ENCODE assay signal across 9 cellular contexts in the genomic region with DNA sequence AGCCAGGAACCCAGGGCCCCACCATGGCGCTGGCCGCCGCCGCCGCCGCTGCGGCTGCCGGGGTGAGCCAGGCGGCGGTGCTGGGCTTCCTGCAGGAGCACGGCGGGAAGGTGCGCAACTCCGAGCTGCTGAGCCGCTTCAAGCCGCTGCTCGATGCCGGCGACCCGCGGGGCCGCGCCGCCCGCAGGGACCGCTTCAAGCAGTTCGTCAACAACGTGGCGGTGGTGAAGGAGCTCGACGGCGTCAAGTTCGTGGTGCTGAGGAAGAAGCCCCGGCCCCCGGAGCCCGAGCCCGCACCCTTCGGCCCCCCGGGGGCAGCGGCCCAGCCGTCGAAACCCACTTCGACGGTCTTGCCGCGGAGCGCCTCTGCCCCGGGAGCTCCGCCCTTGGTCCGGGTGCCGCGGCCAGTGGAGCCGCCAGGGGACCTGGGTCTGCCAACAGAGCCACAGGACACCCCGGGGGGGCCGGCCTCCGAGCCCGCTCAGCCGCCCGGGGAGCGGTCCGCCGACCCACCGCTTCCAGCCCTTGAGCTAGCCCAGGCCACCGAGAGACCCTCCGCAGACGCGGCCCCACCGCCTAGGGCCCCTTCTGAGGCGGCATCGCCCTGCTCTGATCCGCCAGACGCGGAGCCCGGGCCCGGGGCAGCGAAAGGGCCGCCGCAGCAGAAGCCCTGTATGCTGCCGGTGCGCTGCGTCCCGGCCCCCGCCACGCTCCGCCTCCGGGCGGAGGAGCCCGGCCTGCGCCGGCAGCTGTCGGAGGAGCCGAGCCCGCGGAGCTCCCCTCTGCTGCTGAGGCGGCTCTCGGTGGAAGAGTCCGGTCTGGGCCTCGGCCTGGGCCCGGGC. TPM values are rescaled to one million over a fixed set of nuclear protein-coding genes. Genes with fewer than 3 reads are reported as not detected.
DNase-seq lines count a peak whose midpoint lies in the region; ATAC-seq and TF ChIP-seq lines count a peak whose summit lies in the region.
"Had no signal": no experiment of that assay in that cellular context is flagged by ENCODE, and none has a peak within 500 bp of the region (broad histone marks: within the 10 kb centered on the region; RNA-seq: fewer than 3 reads in every experiment).

No MANE protein-coding gene starts in this region.

- peaks cover 29 to 51% (median 49%) of the 10 kb centered on the region in 3 donors for H3K27me3 ChIP-seq in sigmoid colon

- no peak for TF ChIP-seq CTCF in sigmoid colon (IDR thresholded peaks at IDR 0.05)

- no peaks in the 10 kb centered on the region for H3K4me1 Mint-ChIP-seq in activated T-helper 17 cell treated with anti-CD3 and anti-CD28 coated beads, Interleukin-2, amount 50 U/mL, for 72 hours

- H3K9me3 ChIP-seq in sigmoid colon: no peaks in the 10 kb centered on the region
- H3K9me3 ChIP-seq: adrenal gland had no signal

- peaks cover 35% of the 10 kb centered on the region for H3K27me3 Mint-ChIP-seq in activated T-helper 17 cell treated with anti-CD3 and anti-CD28 coated beads, Interleukin-2, amount 50 U/mL, for 72 hours

- H3K27ac Mint-ChIP-seq in activated T-helper 17 cell treated with anti-CD3 and anti-CD28 coated beads, Interleukin-2, amount 50 U/mL, for 72 hours: no peak overlapping the region

- H3K36me3 ChIP-seq in sigmoid colon: no peaks in the 10 kb centered on the region
- H3K36me3 ChIP-seq: adrenal gland had no signal

- TF ChIP-seq EP300 in sigmoid colon (IDR thresholded peaks at IDR 0.05): no peak

- intact Hi-C loops in left ventricle myocardium superior (cut with micrococcal nuclease): no loop called here
- intact Hi-C loops in sigmoid colon (cut with DNase I): no loop called here

- in situ Hi-C loops in ACHN (cut with HindIII; ENCODE audit: low pct_ligation_motif_present, low pct_unique_long_range_greater_than_20kb, low sequenced_read_pairs): no loop called here

- no peaks in the 10 kb centered on the region for H3K9me3 Mint-ChIP-seq in activated T-helper 17 cell treated with anti-CD3 and anti-CD28 coated beads, Interleukin-2, amount 50 U/mL, for 72 hours

- H3K4me3 Mint-ChIP-seq in activated T-helper 17 cell treated with anti-CD3 and anti-CD28 coated beads, Interleukin-2, amount 50 U/mL, for 72 hours: no peak overlapping the region

- peaks cover 0 to 17% (median 15%) of the 10 kb centered on the region in 4 donors for H3K4me1 ChIP-seq in sigmoid colon

- TF ChIP-seq POLR2A in sigmoid colon (IDR thresholded peaks at IDR 0.05): no peak

- peak; percentile 47 for ATAC-seq in activated T-helper 17 cell treated with anti-CD3 and anti-CD28 coated beads, Interleukin-2, amount 50 U/mL, for 72 hours (replicated peaks)
- peak; percentile 83 for ATAC-seq in left ventricle myocardium superior
- ATAC-seq in GM18519 (IDR thresholded peaks at IDR 0.05; ENCODE audit: low FRiP score, unreplicated experiment): no peak
- ATAC-seq in GM21576 (IDR thresholded peaks at IDR 0.05; ENCODE audit: unreplicated experiment): no peak
- no peak for ATAC-seq in GM19351 (IDR thresholded peaks at IDR 0.05; ENCODE audit: unreplicated experiment)

- H3K4me3 ChIP-seq in sigmoid colon: peak overlapping the region; percentile 11 to 43 (median 36)

- no peaks in the 10 kb centered on the region for H3K36me3 Mint-ChIP-seq in activated T-helper 17 cell treated with anti-CD3 and anti-CD28 coated beads, Interleukin-2, amount 50 U/mL, for 72 hours (ENCODE audit: low read depth)

- DNase-seq in ACHN (peak; percentile 8), GM19238 (ENCODE audit: insufficient read length, low spot score) (peak; percentile 55), left ventricle myocardium superior (peak; percentile 48), sigmoid colon (peak; percentile 60)

- H3K27ac ChIP-seq in sigmoid colon: peak overlapping the region in 1 of 4 donors; percentile 32

- WGBS in sigmoid colon, 2 donors: 2 to 4% methylated on average over 99 of the region's 99 CpGs

RNA-seq across cellular contexts. Expression of gene SOWAHA, which starts 0.7 kb away (rescaled TPM):
- not detected for total RNA-seq in activated T-helper 17 cell treated with anti-CD3 and anti-CD28 coated beads, Interleukin-2, amount 50 U/mL, for 72 hours
- 0.17 TPM for total RNA-seq in left ventricle myocardium superior
- total RNA-seq in sigmoid colon: under 1 TPM in 2 of 4 donors, not detected in 2; 0.16 to 0.36 TPM
- 10 to 100 TPM in 2 of 3 donors, 1 to 10 TPM in 1; 8.0 to 33.8 (median 26.4) TPM for polyA plus RNA-seq in sigmoid colon

RNA-seq across cellular contexts. Expression of gene SHROOM1, which starts 16.6 kb away (rescaled TPM):
- 1 to 10 TPM in 1 of 2 donors, under 1 TPM in 1; 0.54 to 3.4 TPM for total RNA-seq in activated T-helper 17 cell treated with anti-CD3 and anti-CD28 coated beads, Interleukin-2, amount 50 U/mL, for 72 hours
- total RNA-seq in left ventricle myocardium superior (5.7 TPM), sigmoid colon (10 to 100 TPM in 1 of 4 donors, 1 to 10 TPM in 3; 4.2 to 20.0 (median 7.6) TPM)
- 10 to 100 TPM; 22.4 to 25.1 (median 24.6) TPM for polyA plus RNA-seq in sigmoid colon

RNA-seq across cellular contexts. Expression of gene SEPTIN8, which starts 36.8 kb away (rescaled TPM):
- 10 to 100 TPM; 13.6 to 14.7 TPM for total RNA-seq in activated T-helper 17 cell treated with anti-CD3 and anti-CD28 coated beads, Interleukin-2, amount 50 U/mL, for 72 hours
- total RNA-seq in left ventricle myocardium superior: 30.4 TPM
- total RNA-seq in sigmoid colon: 10 to 100 TPM; 21.4 to 36.0 (median 30.9) TPM
- polyA plus RNA-seq in sigmoid colon: 10 to 100 TPM; 19.2 to 38.0 (median 30.7) TPM

RNA-seq across cellular contexts. Expression of gene GDF9, which starts 52.4 kb away (rescaled TPM):
- total RNA-seq in activated T-helper 17 cell treated with anti-CD3 and anti-CD28 coated beads, Interleukin-2, amount 50 U/mL, for 72 hours: under 1 TPM; 0.26 to 0.69 TPM
- 0.30 TPM for total RNA-seq in left ventricle myocardium superior
- 1 to 10 TPM in 1 of 4 donors, under 1 TPM in 2, not detected in 1; 0.33 to 1.8 (median 0.55) TPM for total RNA-seq in sigmoid colon
- under 1 TPM in 1 of 3 donors, not detected in 2; 0.22 TPM for polyA plus RNA-seq in sigmoid colon

RNA-seq across cellular contexts. Expression of gene UQCRQ, which starts 52.6 kb away (rescaled TPM):
- total RNA-seq in activated T-helper 17 cell treated with anti-CD3 and anti-CD28 coated beads, Interleukin-2, amount 50 U/mL, for 72 hours: 100 to 1,000 TPM; 219 to 408 TPM
- total RNA-seq in left ventricle myocardium superior: 1,703 TPM
- total RNA-seq in sigmoid colon: 100 to 1,000 TPM; 113 to 230 (median 172) TPM
- polyA plus RNA-seq in sigmoid colon: 100 to 1,000 TPM; 416 to 936 (median 650) TPM

Comparison
In these comparisons a context has a peak if more than half of its experiments do, and no peak if none do; other contexts are left out.
1. DNase-seq: peak in every context shown above with its lines; median percentile 60 in sigmoid colon; 55 in GM19238; 48 in left ventricle myocardium superior; 8 in ACHN.
2. ATAC-seq: peak in activated T-helper 17 cell treated with anti-CD3 and anti-CD28 coated beads, Interleukin-2, amount 50 U/mL, for 72 hours (single experiment) and left ventricle myocardium superior (single experiment); none in GM18519 (single experiment), GM21576 (single experiment) and GM19351 (single experiment).